37 cellular contexts compared by ENCODE assay signal in the genomic region with DNA sequence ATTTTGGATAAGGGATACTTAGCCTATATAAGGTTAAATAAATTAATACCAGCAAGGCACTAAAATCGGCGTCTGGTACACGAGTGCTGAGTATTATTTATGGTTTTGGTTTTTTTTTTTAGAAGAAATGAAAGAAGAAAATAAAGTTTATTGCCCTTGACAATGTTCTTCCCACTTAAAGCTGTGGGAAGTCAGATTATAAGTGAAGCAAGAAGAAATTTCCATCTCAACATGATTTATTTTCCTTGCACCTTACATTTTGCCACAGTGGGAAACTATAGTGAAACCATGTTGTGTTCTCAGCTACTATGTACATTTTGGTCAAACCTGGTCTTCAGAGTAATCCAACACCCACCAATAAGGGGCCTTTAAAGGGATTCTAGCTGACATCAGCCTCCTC.
"Had no signal": no experiment of that assay in that cellular context is flagged by ENCODE, and none has a peak within 500 bp of the region (broad histone marks: within the 10 kb centered on the region; RNA-seq: fewer than 3 reads in every experiment).

No MANE protein-coding gene starts in this region.

- H3K27me3 ChIP-seq: ascending aorta, body of pancreas, brain microvascular endothelial cell, breast epithelium had no signal

- H3K36me3 ChIP-seq: ascending aorta, brain microvascular endothelial cell, breast epithelium had no signal

- FAIRE-seq: TTC549 had no signal

- H3K27ac Mint-ChIP-seq: activated B cell treated with CpG ODN at 0.5 μM for 24 hours; activated CD4-positive, alpha-beta memory T cell treated with anti-CD3 and anti-CD28 coated beads for 36 hours; activated CD4-positive, alpha-beta T cell treated with anti-CD3 and anti-CD28 coated beads, Interleukin-2, amount 10 ng/mL, durations not matched to agents 24 days and 14 days; activated CD8-positive, alpha-beta T cell treated with anti-CD3 and anti-CD28 coated beads for 36 hours; activated naive CD4-positive, alpha-beta T cell treated with anti-CD3 and anti-CD28 coated beads, Interleukin-2, amount 10 ng/mL, durations not matched to agents 7 days and 5 days; activated naive CD4-positive, alpha-beta T cell treated with anti-CD3 and anti-CD28 coated beads, Interleukin-2, amount 50 U/mL, for 24 hours; activated naive CD8-positive, alpha-beta T cell; activated naive CD8-positive, alpha-beta T cell treated with anti-CD3 and anti-CD28 coated beads, Interleukin-2, amount 10 ng/mL, durations not matched to agents 7 days and 5 days; activated naive CD8-positive, alpha-beta T cell treated with anti-CD3 and anti-CD28 coated beads, Interleukin-2, amount 50 U/mL, for 24 hours; activated T-cell treated with anti-CD3 and anti-CD28 coated beads, Interleukin-2, amount 50 U/mL, for 72 hours; activated T-helper 1 cell treated with anti-CD3 and anti-CD28 coated beads, Interleukin-12 subunit alpha, Interleukin-12 subunit beta, Interleukin-2, Interleukin-4 antibody, amounts not matched to agents 30 ng/mL and 10 ng/mL and 1 ng/mL, durations not matched to agents 14 hours and 24 hours and 36 hours; activated T-helper 17 cell treated with anti-CD3 and anti-CD28 coated beads, Interleukin-2, amount 50 U/mL, for 72 hours; T-helper 1 cell treated with Interleukin-12 subunit alpha and Interleukin-12 subunit beta and Interleukin-4 antibody, amounts not matched to agents 30 μg/mL and 1 μg/mL, for 36 hours; T-helper 2 cell treated with Interferon-gamma antibody and Interleukin-4, amounts not matched to agents 5 μg/mL and 100 μg/mL, for 36 hours had no signal

- H3K27ac ChIP-seq: ascending aorta, body of pancreas, breast epithelium, VCaP had no signal

- H3K9me3 ChIP-seq: ascending aorta, body of pancreas, breast epithelium had no signal

- H3K36me3 Mint-ChIP-seq: activated CD4-positive, alpha-beta memory T cell treated with anti-CD3 and anti-CD28 coated beads for 36 hours; activated naive CD4-positive, alpha-beta T cell treated with anti-CD3 and anti-CD28 coated beads, Interleukin-2, amount 10 ng/mL, durations not matched to agents 7 days and 5 days; activated naive CD4-positive, alpha-beta T cell treated with anti-CD3 and anti-CD28 coated beads, Interleukin-2, amount 50 U/mL, for 24 hours; activated naive CD8-positive, alpha-beta T cell; activated naive CD8-positive, alpha-beta T cell treated with anti-CD3 and anti-CD28 coated beads, Interleukin-2, amount 10 ng/mL, durations not matched to agents 7 days and 5 days had no signal

- H3K4me3 ChIP-seq: ascending aorta, body of pancreas, breast epithelium had no signal

- H3K4me1 Mint-ChIP-seq: activated T-helper 17 cell treated with anti-CD3 and anti-CD28 coated beads, Interleukin-2, amount 50 U/mL, for 72 hours had no signal

- H3K9me3 Mint-ChIP-seq: activated B cell treated with CpG ODN at 0.5 μM for 24 hours; activated CD4-positive, alpha-beta memory T cell treated with anti-CD3 and anti-CD28 coated beads for 36 hours; activated CD4-positive, alpha-beta T cell treated with anti-CD3 and anti-CD28 coated beads, Interleukin-2, amount 10 ng/mL, durations not matched to agents 24 days and 14 days; activated CD8-positive, alpha-beta T cell treated with anti-CD3 and anti-CD28 coated beads for 36 hours; activated naive CD4-positive, alpha-beta T cell treated with anti-CD3 and anti-CD28 coated beads, Interleukin-2, amount 10 ng/mL, durations not matched to agents 7 days and 5 days; activated naive CD4-positive, alpha-beta T cell treated with anti-CD3 and anti-CD28 coated beads, Interleukin-2, amount 50 U/mL, for 24 hours; activated naive CD8-positive, alpha-beta T cell treated with anti-CD3 and anti-CD28 coated beads, Interleukin-2, amount 10 ng/mL, durations not matched to agents 7 days and 5 days; activated naive CD8-positive, alpha-beta T cell treated with anti-CD3 and anti-CD28 coated beads, Interleukin-2, amount 50 U/mL, for 24 hours; activated T-cell treated with anti-CD3 and anti-CD28 coated beads, Interleukin-2, amount 50 U/mL, for 4 hours; activated T-cell treated with anti-CD3 and anti-CD28 coated beads, Interleukin-2, amount 50 U/mL, for 72 hours; activated T-helper 1 cell treated with anti-CD3 and anti-CD28 coated beads, Interleukin-12 subunit alpha, Interleukin-12 subunit beta, Interleukin-2, Interleukin-4 antibody, amounts not matched to agents 30 ng/mL and 10 ng/mL and 1 ng/mL, durations not matched to agents 14 hours and 24 hours and 36 hours; activated T-helper 17 cell treated with anti-CD3 and anti-CD28 coated beads, Interleukin-2, amount 50 U/mL, for 72 hours; T-helper 1 cell treated with Interleukin-12 subunit alpha and Interleukin-12 subunit beta and Interleukin-4 antibody, amounts not matched to agents 30 μg/mL and 1 μg/mL, for 36 hours; T-helper 2 cell treated with Interferon-gamma antibody and Interleukin-4, amounts not matched to agents 5 μg/mL and 100 μg/mL, for 36 hours had no signal

- ATAC-seq: activated CD8-positive, alpha-beta T cell treated with anti-CD3 and anti-CD28 coated beads for 36 hours; activated naive CD8-positive, alpha-beta T cell treated with anti-CD3 and anti-CD28 coated beads, Interleukin-2, amount 50 U/mL, for 24 hours; activated T-cell treated with anti-CD3 and anti-CD28 coated beads, Interleukin-2, amount 50 U/mL, for 4 hours; activated T-cell treated with anti-CD3 and anti-CD28 coated beads, Interleukin-2, amount 50 U/mL, for 72 hours; activated T-helper 17 cell treated with anti-CD3 and anti-CD28 coated beads, Interleukin-2, amount 50 U/mL, for 72 hours; body of pancreas had no signal

- DNase-seq: activated B cell treated with CpG ODN at 0.5 μM for 24 hours; activated CD4-positive, alpha-beta memory T cell treated with anti-CD3 and anti-CD28 coated beads for 36 hours; activated CD4-positive, alpha-beta T cell treated with anti-CD3 and anti-CD28 coated beads for 4 hours; activated CD4-positive, alpha-beta T cell treated with anti-CD3 and anti-CD28 coated beads, Interleukin-2, amount 10 ng/mL, durations not matched to agents 24 days and 14 days; activated CD4-positive, alpha-beta T cell treated with anti-CD3 and anti-CD28 coated beads, Interleukin-2, amount 50 U/mL, for 1 hour; activated CD4-positive, alpha-beta T cell treated with anti-CD3 and anti-CD28 coated beads, Interleukin-2, amount 50 U/mL, for 4 hours; activated CD4-positive, CD25-positive, alpha-beta regulatory T cell treated with anti-CD3 and anti-CD28 coated beads, Interleukin-2, amount 50 U/mL, for 72 hours; activated CD8-positive, alpha-beta memory T cell treated with anti-CD3 and anti-CD28 coated beads, Interleukin-2, amount 50 U/mL, for 4 hours; activated CD8-positive, alpha-beta T cell treated with anti-CD3 and anti-CD28 coated beads for 36 hours; activated effector memory CD4-positive, alpha-beta T cell treated with Interleukin-2 at 50 U/mL for 16 hours; activated gamma-delta T cell; activated naive CD4-positive, alpha-beta T cell treated with anti-CD3 and anti-CD28 coated beads, Interleukin-2, amount 10 ng/mL, durations not matched to agents 7 days and 5 days; activated naive CD4-positive, alpha-beta T cell treated with Interleukin-2 at 50 U/mL for 16 hours; activated naive CD8-positive, alpha-beta T cell treated with anti-CD3 and anti-CD28 coated beads, Interleukin-2, amount 10 ng/mL, durations not matched to agents 7 days and 5 days; activated naive CD8-positive, alpha-beta T cell treated with anti-CD3 and anti-CD28 coated beads, Interleukin-2, amount 50 U/mL, for 24 hours; activated T-cell treated with anti-CD3 and anti-CD28 coated beads for 4 hours; activated T-cell treated with anti-CD3 and anti-CD28 coated beads, Interleukin-2, amount 50 U/mL, for 1 hour; activated T-cell treated with anti-CD3 and anti-CD28 coated beads, Interleukin-2, amount 50 U/mL, for 4 hours; activated T-cell treated with anti-CD3 and anti-CD28 coated beads, Interleukin-2, amount 50 U/mL, for 72 hours; amygdala; anterior cingulate cortex; body of pancreas; brain microvascular endothelial cell; central memory CD4-positive, alpha-beta T cell; T-helper 1 cell; T-helper 2 cell; T-helper 9 cell had no signal

- H3K4me1 ChIP-seq: breast epithelium had no signal

- H3K4me3 Mint-ChIP-seq: activated B cell treated with CpG ODN at 0.5 μM for 24 hours; activated CD4-positive, alpha-beta memory T cell treated with anti-CD3 and anti-CD28 coated beads for 36 hours; activated CD4-positive, alpha-beta T cell treated with anti-CD3 and anti-CD28 coated beads, Interleukin-2, amount 10 ng/mL, durations not matched to agents 24 days and 14 days; activated CD8-positive, alpha-beta T cell treated with anti-CD3 and anti-CD28 coated beads for 36 hours; activated naive CD4-positive, alpha-beta T cell treated with anti-CD3 and anti-CD28 coated beads, Interleukin-2, amount 10 ng/mL, durations not matched to agents 7 days and 5 days; activated naive CD4-positive, alpha-beta T cell treated with anti-CD3 and anti-CD28 coated beads, Interleukin-2, amount 50 U/mL, for 24 hours; activated naive CD8-positive, alpha-beta T cell; activated naive CD8-positive, alpha-beta T cell treated with anti-CD3 and anti-CD28 coated beads, Interleukin-2, amount 10 ng/mL, durations not matched to agents 7 days and 5 days; activated naive CD8-positive, alpha-beta T cell treated with anti-CD3 and anti-CD28 coated beads, Interleukin-2, amount 50 U/mL, for 24 hours; activated T-cell treated with anti-CD3 and anti-CD28 coated beads, Interleukin-2, amount 50 U/mL, for 4 hours; activated T-cell treated with anti-CD3 and anti-CD28 coated beads, Interleukin-2, amount 50 U/mL, for 72 hours; activated T-helper 1 cell treated with anti-CD3 and anti-CD28 coated beads, Interleukin-12 subunit alpha, Interleukin-12 subunit beta, Interleukin-2, Interleukin-4 antibody, amounts not matched to agents 30 ng/mL and 10 ng/mL and 1 ng/mL, durations not matched to agents 14 hours and 24 hours and 36 hours; activated T-helper 17 cell treated with anti-CD3 and anti-CD28 coated beads, Interleukin-2, amount 50 U/mL, for 72 hours; T-helper 1 cell treated with Interleukin-12 subunit alpha and Interleukin-12 subunit beta and Interleukin-4 antibody, amounts not matched to agents 30 μg/mL and 1 μg/mL, for 36 hours; T-helper 2 cell treated with Interferon-gamma antibody and Interleukin-4, amounts not matched to agents 5 μg/mL and 100 μg/mL, for 36 hours had no signal
